ENCODE assay signal across 21 cellular contexts in genomic region chr3:136937175-136937574, GRCh38.
"Had no signal": no experiment of that assay in that cellular context is flagged by ENCODE, and none has a peak within 500 bp of the region (broad histone marks: within the 10 kb centered on the region; RNA-seq: fewer than 3 reads in every experiment).

No MANE protein-coding gene starts in this region.

- H3K27ac ChIP-seq: KMS-11, SK-N-MC had no signal

- H3K27me3 ChIP-seq: SJSA1 had no signal

- H3K9me3 ChIP-seq: SJSA1 had no signal

- H3K4me2 ChIP-seq: KMS-11 had no signal

- H3K4me3 ChIP-seq: SJSA1, SK-N-MC had no signal

- H3K9ac ChIP-seq: KMS-11 had no signal

- DNase-seq: IMR-90, Kasumi-1, MM.1S, NCI-H1092 treated with DMSO at 0.1 percent for 48 hours, NCI-H1436, NCI-H187, NCI-H2029, NCI-H2081 treated with DMSO at 0.1 percent for 48 hours, NCI-H2171, NCI-H226, NCI-H446, NCI-H510A, NCI-H524 treated with DMSO at 0.1 percent for 48 hours, NCI-H774, Right ventricle myocardium superior, RPMI8226, SIG-M5 had no signal

- FAIRE-seq: RCC 7860 had no signal
